25 cellular contexts compared by ENCODE assay signal in genomic region chr1:194366705-194367104, GRCh38.
DNase-seq lines count a peak whose midpoint lies in the region; TF ChIP-seq lines count a peak whose summit lies in the region.
"Had no signal": no experiment of that assay in that cellular context is flagged by ENCODE, and none has a peak within 500 bp of the region (broad histone marks: within the 10 kb centered on the region; RNA-seq: fewer than 3 reads in every experiment).

No MANE protein-coding gene starts in this region.

- no peaks in the 10 kb centered on the region for H3K36me3 ChIP-seq in ascending aorta
- H3K36me3 ChIP-seq: BLaER1, HAP-1 had no signal

- no peaks in the 10 kb centered on the region for H3K27me3 ChIP-seq in ascending aorta
- H3K27me3 ChIP-seq: BLaER1 had no signal

- no peaks in the 10 kb centered on the region for H3K4me1 ChIP-seq in ascending aorta
- H3K4me1 ChIP-seq: BLaER1, HAP-1 had no signal

- TF ChIP-seq CTCF in ascending aorta (IDR thresholded peaks at IDR 0.05), result no peak

- intact Hi-C loops in ascending aorta (cut with DNase I), result no loop called here

- no peak overlapping the region for H3K27ac ChIP-seq in ascending aorta
- H3K27ac ChIP-seq: BLaER1, GM23248, HL-60, SK-N-MC had no signal

- no peak overlapping the region for H3K4me3 ChIP-seq in ascending aorta
- H3K4me3 ChIP-seq: BLaER1, GM23248, HAP-1, SK-N-MC had no signal

- H3K9me3 ChIP-seq in ascending aorta, result no peaks in the 10 kb centered on the region
- H3K9me3 ChIP-seq: BLaER1, HAP-1 had no signal

- DNase-seq in EH (ENCODE audit: low read depth) (peak; percentile 79), M059J (ENCODE audit: low read depth) (peak; percentile 54), astrocyte of the hippocampus (ENCODE audit: low read depth, low spot score) (peak; percentile 19), iris pigment epithelial cell (ENCODE audit: low read depth) (peak; percentile 4), ascending aorta (ENCODE audit: low spot score in 2 of 2) (no peak), dedifferentiated amniotic fluid mesenchymal stem cell (ENCODE audit: extremely low spot score) (no peak), A172 (ENCODE audit: low spot score) (no peak)
- DNase-seq in stimulated activated naive CD4-positive, alpha-beta T cell treated with Interleukin-2 at 50 U/mL for 16 hours (lab: John Stamatoyannopoulos, UW), result no peak
- DNase-seq: CD4-positive, alpha-beta T cell; COR-L47; DMS 273 treated with DMSO at 0.1 percent for 48 hours; DMS79 treated with DMSO at 0.1 percent for 48 hours; GM23248; KG1; NCI-H1105 treated with DMSO at 0.1 percent for 48 hours; NCI-H2029 treated with DMSO at 0.1 percent for 48 hours; NCI-H2171; NCI-H345; NCI-H526; RPMI8226; SHP77 treated with DMSO at 0.1 percent for 48 hours had no signal

Comparison
In these comparisons a context has a peak if more than half of its experiments do, and no peak if none do; other contexts are left out.
1. DNase-seq: peak in EH (single experiment), M059J (single experiment), astrocyte of the hippocampus (single experiment) and iris pigment epithelial cell (single experiment); none in ascending aorta (0 of 2), stimulated activated naive CD4-positive, alpha-beta T cell treated with Interleukin-2 at 50 U/mL for 16 hours (single experiment), dedifferentiated amniotic fluid mesenchymal stem cell (single experiment) and A172 (single experiment).